In the genomic region with DNA sequence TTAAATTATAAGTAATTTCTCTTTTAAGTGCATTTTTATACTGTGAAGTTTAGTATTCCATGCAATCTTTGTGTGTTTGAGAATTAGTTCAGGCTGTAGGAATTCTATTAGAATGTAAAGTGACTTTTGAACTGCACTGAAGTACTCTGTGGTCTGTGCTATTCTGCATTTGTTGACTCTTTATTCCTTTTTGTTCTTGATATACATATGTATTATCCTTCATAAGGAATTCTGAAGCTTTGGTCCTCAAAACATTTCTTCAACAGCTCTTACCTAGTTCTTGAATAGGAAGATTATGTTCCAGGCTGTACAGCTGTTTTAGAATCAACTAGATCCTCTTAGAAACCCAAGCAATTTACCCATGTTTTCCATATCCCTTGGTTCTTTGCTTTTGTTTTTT, we compare ENCODE assay signal across 27 cellular contexts.
"Had no signal": no experiment of that assay in that cellular context is flagged by ENCODE, and none has a peak within 500 bp of the region (broad histone marks: within the 10 kb centered on the region; RNA-seq: fewer than 3 reads in every experiment).

No MANE protein-coding gene starts in this region.

- H3K27me3 Mint-ChIP-seq: naive B cell; natural killer cell treated with Interleukin-12 subunit alpha and Interleukin-12 subunit beta and Interleukin-15 and Interleukin-18, amount 100 ng/mL, for 72 hours; progenitor cell of endocrine pancreas; stimulated activated naive B cell treated with anti-CD40 and anti-IgM and Interleukin-4, amounts not matched to agents 10 μg/mL and 1 μg/mL and 100 μg/mL, for 72 hours had no signal

- H3K27ac Mint-ChIP-seq: mesothelial cell of epicardium; naive B cell; natural killer cell treated with Interleukin-12 subunit alpha and Interleukin-12 subunit beta and Interleukin-15 and Interleukin-18, amount 100 ng/mL, for 72 hours; progenitor cell of endocrine pancreas; stimulated activated naive B cell treated with anti-CD40 and anti-IgM and Interleukin-4, amounts not matched to agents 10 μg/mL and 1 μg/mL and 100 μg/mL, for 72 hours had no signal

- H3K4me3 ChIP-seq: lung, ovary, skin epidermis, stomach, testis, thyroid gland, transverse colon, upper lobe of left lung, vagina had no signal

- H3K27ac ChIP-seq: ovary, skin epidermis, stomach, testis, thyroid gland, transverse colon, upper lobe of left lung, vagina had no signal

- H3K9me3 Mint-ChIP-seq: natural killer cell treated with Interleukin-12 subunit alpha and Interleukin-12 subunit beta and Interleukin-15 and Interleukin-18, amount 100 ng/mL, for 72 hours had no signal

- DNase-seq: hippocampal formation; kidney glomerular epithelial cell; left cardiac atrium; mesendoderm; naive B cell; ovary; right cardiac atrium; stimulated activated CD4-positive, alpha-beta T cell treated with anti-CD3 and anti-CD28 coated beads, Interleukin-12 subunit alpha, Interleukin-12 subunit beta, amount 100 ng/mL, for 4 hours; stimulated activated CD4-positive, alpha-beta T cell treated with anti-CD3 and anti-CD28 coated beads, Interleukin-15, amount 100 ng/mL, for 24 hours; stimulated activated CD4-positive, alpha-beta T cell treated with anti-CD3 and anti-CD28 coated beads, Interleukin-2, amount 100 ng/mL, for 24 hours; stimulated activated CD4-positive, alpha-beta T cell treated with anti-CD3 and anti-CD28 coated beads, Interleukin-4, amount 100 ng/mL, for 1 hour; stimulated activated naive B cell treated with anti-CD40 and anti-IgM and Interleukin-4, amounts not matched to agents 10 μg/mL and 1 μg/mL and 100 μg/mL, for 72 hours; stimulated activated naive CD8-positive, alpha-beta T cell treated with anti-CD3 and anti-CD28 coated beads, Interleukin-15, Interleukin-2, amounts not matched to agents 100 U/mL and 50 U/mL, for 24 hours; stomach; testis; thyroid gland; transverse colon; upper lobe of left lung had no signal

- H3K36me3 Mint-ChIP-seq: natural killer cell treated with Interleukin-12 subunit alpha and Interleukin-12 subunit beta and Interleukin-15 and Interleukin-18, amount 100 ng/mL, for 72 hours had no signal

- FAIRE-seq: keratinocyte had no signal

- H3K4me1 ChIP-seq: stomach, testis, thyroid gland, transverse colon, upper lobe of left lung, vagina had no signal

- H3K36me3 ChIP-seq: ovary, stomach, thyroid gland, transverse colon, upper lobe of left lung, vagina had no signal

- H3K9me3 ChIP-seq: ovary, stomach, testis, thyroid gland, transverse colon, upper lobe of left lung, vagina had no signal

- H3K4me3 Mint-ChIP-seq: mesothelial cell of epicardium; naive B cell; natural killer cell treated with Interleukin-12 subunit alpha and Interleukin-12 subunit beta and Interleukin-15 and Interleukin-18, amount 100 ng/mL, for 72 hours; stimulated activated naive B cell treated with anti-CD40 and anti-IgM and Interleukin-4, amounts not matched to agents 10 μg/mL and 1 μg/mL and 100 μg/mL, for 72 hours had no signal

- ATAC-seq: left cardiac atrium; left lobe of liver; natural killer cell treated with Interleukin-12 subunit alpha and Interleukin-12 subunit beta and Interleukin-15 and Interleukin-18, amount 100 ng/mL, for 72 hours; right cardiac atrium; sciatic nerve; stimulated activated naive B cell treated with anti-CD40 and anti-IgM and Interleukin-4, amounts not matched to agents 10 μg/mL and 1 μg/mL and 100 μg/mL, for 72 hours; stimulated activated naive CD8-positive, alpha-beta T cell treated with anti-CD3 and anti-CD28 coated beads, Interleukin-15, Interleukin-2, amounts not matched to agents 100 U/mL and 50 U/mL, for 24 hours had no signal

- H3K27me3 ChIP-seq: ovary, stomach, testis, thyroid gland, transverse colon, upper lobe of left lung, vagina had no signal
